In the genomic region with DNA sequence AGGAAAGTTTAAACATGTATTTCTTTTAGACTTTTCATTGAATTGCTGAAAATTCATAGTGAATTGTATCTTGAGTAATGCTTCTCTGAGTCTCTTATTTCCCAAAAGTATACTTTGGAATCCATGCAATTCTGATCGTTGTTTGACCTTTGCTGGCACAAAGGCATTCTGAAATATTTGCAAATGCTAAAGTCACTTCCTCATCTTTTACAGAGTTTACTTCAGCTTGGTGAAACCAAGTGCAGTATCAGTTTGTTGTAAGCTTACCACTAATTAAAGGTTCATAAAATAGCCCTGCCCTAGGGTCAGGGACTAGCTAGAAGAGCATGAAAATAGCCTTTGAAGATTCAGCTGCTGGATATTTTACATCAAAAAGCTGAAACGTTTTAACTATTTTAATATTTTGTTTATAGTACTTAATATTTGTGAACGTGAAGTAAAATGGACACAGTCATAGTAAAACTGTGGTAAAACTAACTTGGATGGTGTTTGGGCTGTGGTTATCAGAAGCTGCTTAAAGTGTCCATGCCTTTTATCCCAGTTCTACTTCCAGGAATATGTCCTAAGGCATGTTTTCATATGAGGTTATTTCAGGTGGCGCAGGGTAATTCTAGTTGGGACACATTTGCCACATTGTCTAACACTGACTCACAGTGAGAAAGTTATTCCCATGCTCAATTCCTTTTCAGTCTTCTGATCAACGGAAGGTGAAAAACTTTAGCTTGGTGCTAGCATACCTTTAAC, we compare ENCODE assay signal across 9 cellular contexts. TPM values are rescaled to one million over a fixed set of nuclear protein-coding genes. Genes with fewer than 3 reads are reported as not detected.
DNase-seq lines count a peak whose midpoint lies in the region; ATAC-seq and TF ChIP-seq lines count a peak whose summit lies in the region.
"Had no signal": no experiment of that assay in that cellular context is flagged by ENCODE, and none has a peak within 500 bp of the region (broad histone marks: within the 10 kb centered on the region; RNA-seq: fewer than 3 reads in every experiment).

No MANE protein-coding gene starts in this region.

- H3K79me1 ChIP-seq in mesenchymal stem cell (replicated peaks; ENCODE audit: low read length, poor library complexity, severe bottlenecking): peaks cover 7% of the 10 kb centered on the region

- H2AFZ ChIP-seq in mesenchymal stem cell (ENCODE audit: low read depth, low read length): no peak overlapping the region

- H3K9me3 ChIP-seq in BLaER1 (0 out of 2 replicates have a peak, but pooled peaks cover 4% of the 10 kb centered on the region), ascending aorta (no peaks in the 10 kb centered on the region), mesenchymal stem cell (ENCODE audit: control insufficient read depth, low read length) (no peaks in the 10 kb centered on the region)

- 58% methylated on average over 2 of the region's 5 CpGs for WGBS in mesenchymal stem cell

- H4K91ac ChIP-seq in mesenchymal stem cell (ENCODE audit: low read length): no peak overlapping the region

- no peak overlapping the region for H2AK5ac ChIP-seq in mesenchymal stem cell (ENCODE audit: low read length, severe bottlenecking)

- H3K4me3 ChIP-seq in BLaER1 (no peak overlapping the region), ascending aorta (peak overlapping the region; percentile 5 to 6), mesenchymal stem cell (ENCODE audit: insufficient read depth in 1 of 2, low read depth in 1 of 2, low read length in 2 of 2) (peak overlapping the region in 1 of 2 experiments; percentile 54)
- H3K4me3 ChIP-seq: cardiac muscle cell had no signal

- H3K36me3 ChIP-seq in BLaER1 (no peaks in the 10 kb centered on the region), ascending aorta (no peaks in the 10 kb centered on the region), mesenchymal stem cell (ENCODE audit: control insufficient read depth in 1 of 2, insufficient read depth in 2 of 2, low read depth in 1 of 2, low read length in 2 of 2) (no peaks in the 10 kb centered on the region)
- H3K36me3 ChIP-seq: cardiac muscle cell had no signal

- H3K4ac ChIP-seq in mesenchymal stem cell (ENCODE audit: low read depth in 1 of 2, low read length in 2 of 2): no peak overlapping the region

- peak; percentile 79 for DNase-seq in HT1080 (ENCODE audit: low read depth)
- DNase-seq in ascending aorta (ENCODE audit: low spot score in 2 of 2): peak in 1 of 2 donors; percentile 74
- peak; percentile 62 for DNase-seq in mesenchymal stem cell
- DNase-seq in activated effector memory CD4-positive, alpha-beta T cell treated with Interleukin-2 at 50 U/mL for 16 hours: no peak
- no peak for DNase-seq in NCI-H2081 treated with DMSO at 0.1 percent for 48 hours (lab: John Stamatoyannopoulos, UW)

- H3K14ac ChIP-seq in mesenchymal stem cell (ENCODE audit: low read length in 2 of 2): no peak overlapping the region

- TF ChIP-seq CTCF in ascending aorta (IDR thresholded peaks at IDR 0.05): no peak

- no peak overlapping the region for H3K23ac ChIP-seq in mesenchymal stem cell (ENCODE audit: low read length in 2 of 2)

- no peak overlapping the region for H2BK12ac ChIP-seq in mesenchymal stem cell (ENCODE audit: low read length in 2 of 2)

- H3K9ac ChIP-seq in BLaER1 (peak overlapping the region; percentile 49), mesenchymal stem cell (ENCODE audit: low read length) (peak overlapping the region; percentile 96)

- H3K4me2 ChIP-seq in BLaER1 (peak overlapping the region; percentile 62), mesenchymal stem cell (ENCODE audit: low read length, poor library complexity, severe bottlenecking) (no peak overlapping the region)

- no peak overlapping the region for H2BK15ac ChIP-seq in mesenchymal stem cell (ENCODE audit: low read depth, poor library complexity, severe bottlenecking)

- no peaks in the 10 kb centered on the region for H3K27me3 ChIP-seq in BLaER1
- H3K27me3 ChIP-seq in ascending aorta: no peaks in the 10 kb centered on the region
- H3K27me3 ChIP-seq in mesenchymal stem cell (ENCODE audit: control insufficient read depth in 1 of 2, insufficient read depth in 1 of 2, low read length in 2 of 2): no peaks in the 10 kb centered on the region
- H3K27me3 ChIP-seq: cardiac muscle cell had no signal

- H2BK120ac ChIP-seq in mesenchymal stem cell (ENCODE audit: low read depth, low read length): no peak overlapping the region

- no peaks in the 10 kb centered on the region for H4K20me1 ChIP-seq in BLaER1

- H2BK5ac ChIP-seq in mesenchymal stem cell (ENCODE audit: low read depth, low read length, poor library complexity, severe bottlenecking): peak overlapping the region; percentile 9

- H3K18ac ChIP-seq in mesenchymal stem cell (ENCODE audit: low read depth in 1 of 2, low read length in 2 of 2): no peak overlapping the region

- H3K27ac ChIP-seq in BLaER1: peak overlapping the region; percentile 42
- H3K27ac ChIP-seq in ascending aorta: peak overlapping the region; percentile 97 to 100
- peak overlapping the region; percentile 87 for H3K27ac ChIP-seq in mesenchymal stem cell (ENCODE audit: low read length, poor library complexity, severe bottlenecking)
- H3K27ac ChIP-seq: cardiac muscle cell had no signal

- ATAC-seq in GM21447 (IDR thresholded peaks at IDR 0.05; ENCODE audit: unreplicated experiment) (no peak), HG03159 (IDR thresholded peaks at IDR 0.05; ENCODE audit: unreplicated experiment) (no peak)

- intact Hi-C loops in ascending aorta (cut with DNase I): loop anchor here (1.0 to 5.0 kb wide), 3 partner anchors 82 to 142 kb away; a partner anchor contains a TSS

- no peak overlapping the region for H4K8ac ChIP-seq in mesenchymal stem cell (ENCODE audit: low read length)

- H3K4me1 ChIP-seq in BLaER1 (peaks cover 86% of the 10 kb centered on the region), ascending aorta (peaks cover 8 to 61% of the 10 kb centered on the region in 2 donors), mesenchymal stem cell (ENCODE audit: control insufficient read depth, insufficient read depth, low read depth, low read length) (peaks cover 20% of the 10 kb centered on the region)

RNA-seq across cellular contexts. Expression of a gene that starts 45.3 kb away (rescaled TPM):
- total RNA-seq in HT1080 (2014; rRNA removed; shearing (Covaris generic)): 0.70 and 2.1 TPM in 2 replicates
- 1.3 and 2.6 TPM in 2 replicates for polyA plus RNA-seq in HT1080 (2015; cell fraction: cytosol; rRNA removed)
- polyA plus RNA-seq in HT1080 (2015; cell fraction: nucleus; rRNA removed): 5.5 and 6.9 TPM in 2 replicates
- 11.9 TPM for total RNA-seq in ascending aorta
- 1.7 TPM for polyA plus RNA-seq in mesenchymal stem cell (2013, experiment 1 of 2)
- polyA plus RNA-seq in mesenchymal stem cell (2013, experiment 2 of 2): 1.7 TPM

Comparison
In these comparisons a context has a peak if more than half of its experiments do, and no peak if none do; other contexts are left out.
1. H3K27ac ChIP-seq: peak in every context shown above with its lines; median percentile 98 in ascending aorta; 87 in mesenchymal stem cell; 42 in BLaER1.
2. DNase-seq: peak in HT1080 (single experiment) and mesenchymal stem cell (single experiment); none in activated effector memory CD4-positive, alpha-beta T cell treated with Interleukin-2 at 50 U/mL for 16 hours (single experiment) and NCI-H2081 treated with DMSO at 0.1 percent for 48 hours (single experiment).